ENCODE assay signal across 27 cellular contexts in genomic region chr13:40094056-40094455, GRCh38.
DNase-seq lines count a peak whose midpoint lies in the region; ATAC-seq and TF ChIP-seq lines count a peak whose summit lies in the region.
"Had no signal": no experiment of that assay in that cellular context is flagged by ENCODE, and none has a peak within 500 bp of the region (broad histone marks: within the 10 kb centered on the region; RNA-seq: fewer than 3 reads in every experiment).

No MANE protein-coding gene starts in this region.

- no peak overlapping the region for H3K4me3 Mint-ChIP-seq in activated T-helper 2 cell treated with anti-CD3 and anti-CD28 coated beads, Interferon-gamma antibody, Interleukin-2, Interleukin-4, amounts not matched to agents 10 μg/mL and 5 μg/mL and 100 μg/mL, durations not matched to agents 14 hours and 24 hours and 36 hours (ENCODE audit: low read depth)
- H3K4me3 Mint-ChIP-seq in stimulated activated memory B cell treated with anti-CD40 and anti-IgM and Interleukin-4, amounts not matched to agents 10 μg/mL and 1 μg/mL and 100 μg/mL, for 72 hours, result no peak overlapping the region
- H3K4me3 Mint-ChIP-seq: activated CD4-positive, alpha-beta T cell treated with anti-CD3 and anti-CD28 coated beads, Interleukin-2, amount 10 ng/mL, durations not matched to agents 24 days and 14 days; activated T-cell treated with anti-CD3 and anti-CD28 coated beads, Interleukin-2, amount 50 U/mL, for 72 hours; brain; HFFc6; stimulated activated naive CD8-positive, alpha-beta T cell treated with anti-CD3 and anti-CD28 coated beads, Interleukin-15, amount 100 ng/mL, for 72 hours; T-helper 2 cell treated with Interferon-gamma antibody and Interleukin-4, amounts not matched to agents 5 μg/mL and 100 μg/mL, for 36 hours had no signal

- H3K36me3 ChIP-seq in colonic mucosa (no peaks in the 10 kb centered on the region), mucosa of rectum (ENCODE audit: control insufficient read depth in 2 of 2, insufficient read depth in 2 of 2, low read length in 2 of 2) (no peaks in the 10 kb centered on the region), right atrium auricular region (no peaks in the 10 kb centered on the region)
- H3K36me3 ChIP-seq: heart left ventricle, thyroid gland had no signal

- TF ChIP-seq CTCF in colonic mucosa (IDR thresholded peaks at IDR 0.05) (no peak), right atrium auricular region (IDR thresholded peaks at IDR 0.05) (no peak)

- H3K27ac Mint-ChIP-seq in activated T-helper 2 cell treated with anti-CD3 and anti-CD28 coated beads, Interferon-gamma antibody, Interleukin-2, Interleukin-4, amounts not matched to agents 10 μg/mL and 5 μg/mL and 100 μg/mL, durations not matched to agents 14 hours and 24 hours and 36 hours, result no peak overlapping the region
- no peak overlapping the region for H3K27ac Mint-ChIP-seq in stimulated activated memory B cell treated with anti-CD40 and anti-IgM and Interleukin-4, amounts not matched to agents 10 μg/mL and 1 μg/mL and 100 μg/mL, for 72 hours
- H3K27ac Mint-ChIP-seq: activated CD4-positive, alpha-beta T cell treated with anti-CD3 and anti-CD28 coated beads, Interleukin-2, amount 10 ng/mL, durations not matched to agents 24 days and 14 days; activated T-cell treated with anti-CD3 and anti-CD28 coated beads, Interleukin-2, amount 50 U/mL, for 72 hours; brain; HFFc6; progenitor cell of endocrine pancreas; stimulated activated naive CD8-positive, alpha-beta T cell treated with anti-CD3 and anti-CD28 coated beads, Interleukin-15, amount 100 ng/mL, for 72 hours; T-helper 2 cell treated with Interferon-gamma antibody and Interleukin-4, amounts not matched to agents 5 μg/mL and 100 μg/mL, for 36 hours had no signal

- 0 out of 2 replicates have a peak, but pooled peaks have one; percentile 22 for TF ChIP-seq EP300 in Ishikawa (IDR thresholded peaks at IDR 0.05; ENCODE audit: borderline replicate concordance)

- intact Hi-C loops in colonic mucosa (cut with DNase I), result no loop called here
- intact Hi-C loops in activated T-helper 2 cell treated with anti-CD3 and anti-CD28 coated beads, Interferon-gamma antibody, Interleukin-2, Interleukin-4, amounts not matched to agents 10 μg/mL and 5 μg/mL and 100 μg/mL, durations not matched to agents 14 hours and 24 hours and 36 hours (cut with micrococcal nuclease), result no loop called here

- no peak for ATAC-seq in stimulated activated memory B cell treated with anti-CD40 and anti-IgM and Interleukin-4, amounts not matched to agents 10 μg/mL and 1 μg/mL and 100 μg/mL, for 72 hours
- ATAC-seq: activated T-cell treated with anti-CD3 and anti-CD28 coated beads, Interleukin-2, amount 50 U/mL, for 72 hours; heart left ventricle; left lobe of liver; stimulated activated naive CD8-positive, alpha-beta T cell treated with anti-CD3 and anti-CD28 coated beads, Interleukin-15, amount 100 ng/mL, for 72 hours had no signal

- H3K4me1 Mint-ChIP-seq in activated T-helper 2 cell treated with anti-CD3 and anti-CD28 coated beads, Interferon-gamma antibody, Interleukin-2, Interleukin-4, amounts not matched to agents 10 μg/mL and 5 μg/mL and 100 μg/mL, durations not matched to agents 14 hours and 24 hours and 36 hours (ENCODE audit: low read depth), result peaks cover 13% of the 10 kb centered on the region
- no peaks in the 10 kb centered on the region for H3K4me1 Mint-ChIP-seq in stimulated activated memory B cell treated with anti-CD40 and anti-IgM and Interleukin-4, amounts not matched to agents 10 μg/mL and 1 μg/mL and 100 μg/mL, for 72 hours

- H3K9me3 Mint-ChIP-seq in activated T-helper 2 cell treated with anti-CD3 and anti-CD28 coated beads, Interferon-gamma antibody, Interleukin-2, Interleukin-4, amounts not matched to agents 10 μg/mL and 5 μg/mL and 100 μg/mL, durations not matched to agents 14 hours and 24 hours and 36 hours, result peaks cover 14% of the 10 kb centered on the region
- H3K9me3 Mint-ChIP-seq in stimulated activated memory B cell treated with anti-CD40 and anti-IgM and Interleukin-4, amounts not matched to agents 10 μg/mL and 1 μg/mL and 100 μg/mL, for 72 hours, result peaks cover 7% of the 10 kb centered on the region

- H3K4me3 ChIP-seq in colonic mucosa, result no peak overlapping the region
- H3K4me3 ChIP-seq in mucosa of rectum (ENCODE audit: low read length in 2 of 2), result no peak overlapping the region
- H3K4me3 ChIP-seq in right atrium auricular region, result no peak overlapping the region
- H3K4me3 ChIP-seq: heart left ventricle, thyroid gland had no signal

- peak; percentile 57 for DNase-seq in NCI-H526 treated with DMSO at 0.1 percent for 48 hours (lab: John Stamatoyannopoulos, UW)
- peak; percentile 32 for DNase-seq in colonic mucosa
- DNase-seq in right atrium auricular region (ENCODE audit: low spot score), result no peak
- DNase-seq in activated T-helper 2 cell treated with anti-CD3 and anti-CD28 coated beads, Interferon-gamma antibody, Interleukin-2, Interleukin-4, amounts not matched to agents 10 μg/mL and 5 μg/mL and 100 μg/mL, durations not matched to agents 14 hours and 24 hours and 36 hours (ENCODE audit: low spot score), result no peak
- DNase-seq in NCI-H524 treated with DMSO at 0.1 percent for 48 hours (lab: John Stamatoyannopoulos, UW), result no peak
- DNase-seq: activated CD4-positive, alpha-beta T cell treated with anti-CD3 and anti-CD28 coated beads, Interleukin-2, amount 10 ng/mL, durations not matched to agents 24 days and 14 days; activated naive CD4-positive, alpha-beta T cell treated with Interleukin-2 at 50 U/mL for 16 hours; activated T-cell treated with anti-CD3 and anti-CD28 coated beads, Interleukin-2, amount 50 U/mL, for 72 hours; effector CD4-positive, alpha-beta T cell; erythroblast; heart left ventricle; HFFc6; mesendoderm; NCI-H1694 treated with DMSO at 0.1 percent for 48 hours; NCI-H226; NCI-H774; stimulated activated naive CD8-positive, alpha-beta T cell treated with anti-CD3 and anti-CD28 coated beads, Interleukin-15, amount 100 ng/mL, for 72 hours; thyroid gland had no signal

- no peaks in the 10 kb centered on the region for H3K27me3 ChIP-seq in colonic mucosa
- H3K27me3 ChIP-seq in mucosa of rectum (ENCODE audit: control insufficient read depth in 2 of 2, insufficient read depth in 2 of 2, low read length in 2 of 2), result peaks cover 0 to 3% of the 10 kb centered on the region in 2 donors
- no peaks in the 10 kb centered on the region for H3K27me3 ChIP-seq in right atrium auricular region
- H3K27me3 ChIP-seq: heart left ventricle, thyroid gland had no signal

- peaks cover 12% of the 10 kb centered on the region for H3K36me3 Mint-ChIP-seq in activated T-helper 2 cell treated with anti-CD3 and anti-CD28 coated beads, Interferon-gamma antibody, Interleukin-2, Interleukin-4, amounts not matched to agents 10 μg/mL and 5 μg/mL and 100 μg/mL, durations not matched to agents 14 hours and 24 hours and 36 hours (ENCODE audit: low read depth)
- H3K36me3 Mint-ChIP-seq in stimulated activated memory B cell treated with anti-CD40 and anti-IgM and Interleukin-4, amounts not matched to agents 10 μg/mL and 1 μg/mL and 100 μg/mL, for 72 hours, result peaks cover 7% of the 10 kb centered on the region
- H3K36me3 Mint-ChIP-seq: brain had no signal

- H3K9ac ChIP-seq in colonic mucosa (ENCODE audit: low read depth in 2 of 2, low read length in 2 of 2) (no peak overlapping the region), mucosa of rectum (ENCODE audit: low read depth in 1 of 2, low read length in 2 of 2) (no peak overlapping the region)

- H3K27ac ChIP-seq in colonic mucosa, result peak overlapping the region; percentile 26
- H3K27ac ChIP-seq in mucosa of rectum (ENCODE audit: low read depth in 2 of 2, low read length in 2 of 2), result peak overlapping the region; percentile 24 to 38
- H3K27ac ChIP-seq in right atrium auricular region, result no peak overlapping the region
- H3K27ac ChIP-seq: C4-2B, heart left ventricle, thyroid gland, VCaP had no signal

- TF ChIP-seq RAD21 in Ishikawa (IDR thresholded peaks at IDR 0.05; ENCODE audit: low read depth), result no peak

- no peaks in the 10 kb centered on the region for H3K4me1 ChIP-seq in colonic mucosa
- H3K4me1 ChIP-seq in mucosa of rectum (ENCODE audit: control insufficient read depth in 2 of 2, insufficient read depth in 2 of 2, low read length in 2 of 2), result peaks cover 0 to 12% of the 10 kb centered on the region in 2 donors
- H3K4me1 ChIP-seq in right atrium auricular region, result no peaks in the 10 kb centered on the region
- H3K4me1 ChIP-seq: heart left ventricle, thyroid gland had no signal

- H3K27me3 Mint-ChIP-seq in activated T-helper 2 cell treated with anti-CD3 and anti-CD28 coated beads, Interferon-gamma antibody, Interleukin-2, Interleukin-4, amounts not matched to agents 10 μg/mL and 5 μg/mL and 100 μg/mL, durations not matched to agents 14 hours and 24 hours and 36 hours (ENCODE audit: low read depth), result peaks cover 2% of the 10 kb centered on the region
- H3K27me3 Mint-ChIP-seq in stimulated activated memory B cell treated with anti-CD40 and anti-IgM and Interleukin-4, amounts not matched to agents 10 μg/mL and 1 μg/mL and 100 μg/mL, for 72 hours, result no peaks in the 10 kb centered on the region
- H3K27me3 Mint-ChIP-seq: activated CD4-positive, alpha-beta T cell treated with anti-CD3 and anti-CD28 coated beads, Interleukin-2, amount 10 ng/mL, durations not matched to agents 24 days and 14 days; progenitor cell of endocrine pancreas; stimulated activated naive CD8-positive, alpha-beta T cell treated with anti-CD3 and anti-CD28 coated beads, Interleukin-15, amount 100 ng/mL, for 72 hours had no signal

- no peaks in the 10 kb centered on the region for H3K9me3 ChIP-seq in colonic mucosa
- no peaks in the 10 kb centered on the region for H3K9me3 ChIP-seq in mucosa of rectum (ENCODE audit: control insufficient read depth in 2 of 2, low read length in 2 of 2)
- no peaks in the 10 kb centered on the region for H3K9me3 ChIP-seq in right atrium auricular region
- H3K9me3 ChIP-seq: thyroid gland had no signal

Comparison
In these comparisons a context has a peak if more than half of its experiments do, and no peak if none do; other contexts are left out.
1. DNase-seq: peak in NCI-H526 treated with DMSO at 0.1 percent for 48 hours (single experiment) and colonic mucosa (single experiment); none in right atrium auricular region (single experiment), activated T-helper 2 cell treated with anti-CD3 and anti-CD28 coated beads, Interferon-gamma antibody, Interleukin-2, Interleukin-4, amounts not matched to agents 10 μg/mL and 5 μg/mL and 100 μg/mL, durations not matched to agents 14 hours and 24 hours and 36 hours (single experiment) and NCI-H524 treated with DMSO at 0.1 percent for 48 hours (single experiment).
2. H3K27ac ChIP-seq: peak in colonic mucosa (single experiment) and mucosa of rectum (2 of 2); none in right atrium auricular region (0 of 2).